In genomic region chr2:9373505-9373904, GRCh38 we compare ENCODE assay signal across 21 cellular contexts.
"Had no signal": no experiment of that assay in that cellular context is flagged by ENCODE, and none has a peak within 500 bp of the region (broad histone marks: within the 10 kb centered on the region; RNA-seq: fewer than 3 reads in every experiment).

No MANE protein-coding gene starts in this region.

- ATAC-seq: activated CD4-positive, CD25-positive, alpha-beta regulatory T cell treated with anti-CD3 and anti-CD28 coated beads, Interleukin-2, amount 50 U/mL, for 24 hours; activated CD8-positive, alpha-beta memory T cell treated with anti-CD3 and anti-CD28 coated beads, Interleukin-2, amount 10 ng/mL, durations not matched to agents 7 days and 5 days; heart left ventricle; left colon; naive thymus-derived CD8-positive, alpha-beta T cell; right cardiac atrium; stimulated activated naive CD8-positive, alpha-beta T cell treated with anti-CD3 and anti-CD28 coated beads, Interleukin-15, Interleukin-2, amounts not matched to agents 100 U/mL and 50 U/mL, for 24 hours had no signal

- H3K4me1 ChIP-seq: parathyroid adenoma had no signal

- H3K27me3 ChIP-seq: heart left ventricle, neutrophil, suprapubic skin, transverse colon had no signal

- H3K9me3 ChIP-seq: heart left ventricle, neutrophil, suprapubic skin, transverse colon had no signal

- H2AFZ ChIP-seq: parathyroid adenoma had no signal

- H3K27ac ChIP-seq: heart left ventricle, neutrophil, parathyroid adenoma, suprapubic skin, transverse colon had no signal

- H3K36me3 ChIP-seq: neutrophil had no signal

- DNase-seq: activated CD4-positive, alpha-beta memory T cell treated with anti-CD3 and anti-CD28 coated beads, Interleukin-2, amount 10 ng/mL, durations not matched to agents 7 days and 5 days; activated CD4-positive, alpha-beta T cell treated with anti-CD3 and anti-CD28 coated beads, Interleukin-2, amount 10 ng/mL, durations not matched to agents 24 days and 14 days; activated CD8-positive, alpha-beta memory T cell treated with anti-CD3 and anti-CD28 coated beads, Interleukin-2, amount 10 ng/mL, durations not matched to agents 7 days and 5 days; activated gamma-delta T cell; activated naive CD4-positive, alpha-beta T cell treated with anti-CD3 and anti-CD28 coated beads, Interleukin-2, amount 50 U/mL, for 16 hours; anterior cingulate cortex; effector CD4-positive, alpha-beta T cell; heart left ventricle; islet precursor cell; left colon; naive thymus-derived CD8-positive, alpha-beta T cell; right cardiac atrium; stimulated activated CD4-positive, alpha-beta T cell treated with anti-CD3 and anti-CD28 coated beads, Interleukin-12 subunit alpha, Interleukin-12 subunit beta, amount 100 ng/mL, for 4 hours; stimulated activated CD4-positive, alpha-beta T cell treated with anti-CD3 and anti-CD28 coated beads, Interleukin-4, amount 100 ng/mL, for 4 hours; stimulated activated naive CD8-positive, alpha-beta T cell treated with anti-CD3 and anti-CD28 coated beads, Interleukin-15, Interleukin-2, amounts not matched to agents 100 U/mL and 50 U/mL, for 24 hours; transverse colon had no signal

- H3K79me2 ChIP-seq: parathyroid adenoma had no signal

- H3K9ac ChIP-seq: parathyroid adenoma had no signal

- H3K4me3 ChIP-seq: heart left ventricle, lung, suprapubic skin, transverse colon had no signal
